In the genomic region with DNA sequence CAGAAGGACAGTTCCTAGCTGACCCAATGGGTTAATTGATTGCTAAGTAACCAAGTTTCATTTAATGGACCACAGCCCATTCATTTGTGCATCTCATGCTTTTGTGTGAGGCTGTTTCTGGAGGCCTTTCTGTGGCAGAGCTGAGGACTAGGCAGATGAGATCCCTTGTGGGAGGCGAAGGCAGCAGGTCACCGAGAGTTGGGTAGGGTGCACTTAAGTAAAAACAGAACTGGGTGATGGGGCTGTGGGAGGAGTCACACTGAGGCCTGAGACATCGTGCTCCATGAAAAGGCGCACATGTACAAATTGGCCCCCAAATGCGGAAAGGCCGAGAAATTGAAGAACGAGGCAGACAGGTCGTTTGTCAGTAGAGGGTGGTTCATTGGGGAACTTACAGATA, we compare ENCODE assay signal across 22 cellular contexts.
DNase-seq lines count a peak whose midpoint lies in the region; ATAC-seq and TF ChIP-seq lines count a peak whose summit lies in the region.
"Had no signal": no experiment of that assay in that cellular context is flagged by ENCODE, and none has a peak within 500 bp of the region (broad histone marks: within the 10 kb centered on the region; RNA-seq: fewer than 3 reads in every experiment).

No MANE protein-coding gene starts in this region.

- no peak overlapping the region for H4K91ac ChIP-seq in H9 (ENCODE audit: insufficient read length, low read depth, low read length)

- H3K79me2 ChIP-seq in H9 (ENCODE audit: insufficient read depth, low read length): no peaks in the 10 kb centered on the region
- H3K79me2 ChIP-seq: hepatocyte had no signal

- H3K14ac ChIP-seq in H9 (ENCODE audit: insufficient read depth, low read length): no peak overlapping the region

- H3K4ac ChIP-seq in H9 (ENCODE audit: low read depth, low read length): no peak overlapping the region

- no peak overlapping the region for H2AK5ac ChIP-seq in H9 (ENCODE audit: insufficient read length, low read length)

- H2BK15ac ChIP-seq in H9 (ENCODE audit: low read depth, low read length): no peak overlapping the region

- H4K5ac ChIP-seq in H9 (ENCODE audit: insufficient read length, low read depth, low read length): no peak overlapping the region

- H3K27ac ChIP-seq in CD4-positive, CD25-positive, alpha-beta regulatory T cell (ENCODE audit: insufficient read depth, low read length, poor library complexity, severe bottlenecking): no peak overlapping the region
- no peak overlapping the region for H3K27ac ChIP-seq in H9 (ENCODE audit: insufficient read length, low read depth, low read length)
- H3K27ac ChIP-seq: gastrocnemius medialis, hepatocyte, tibial artery, WERI-Rb-1 had no signal

- no peak overlapping the region for H2BK12ac ChIP-seq in H9 (ENCODE audit: insufficient read length, low read depth, low read length)

- peaks cover 9% of the 10 kb centered on the region for H3K4me1 ChIP-seq in CD4-positive, CD25-positive, alpha-beta regulatory T cell (ENCODE audit: control insufficient read depth, insufficient read depth, low read length, poor library complexity, severe bottlenecking)
- no peaks in the 10 kb centered on the region for H3K4me1 ChIP-seq in H9 (ENCODE audit: insufficient read depth, low read length)
- H3K4me1 ChIP-seq: BE2C, gastrocnemius medialis, tibial artery had no signal

- H2BK120ac ChIP-seq in H9 (ENCODE audit: low read depth, low read length, poor library complexity, severe bottlenecking): no peak overlapping the region

- H3K18ac ChIP-seq in H9 (ENCODE audit: insufficient read length, low read depth, low read length): no peak overlapping the region

- no CpG with 5 or more reads among the region's 8 CpGs for WGBS in H9 (ENCODE audit: extremely low coverage, insufficient read length, low lambda C conversion rate)

- no peak for TF ChIP-seq CTCF in H9 (conservative IDR thresholded peaks at IDR 0.05)

- H2BK20ac ChIP-seq in H9 (ENCODE audit: low read depth, low read length, poor library complexity, severe bottlenecking): no peak overlapping the region

- no peak overlapping the region for H3K4me3 Mint-ChIP-seq in activated CD4-positive, alpha-beta memory T cell treated with anti-CD3 and anti-CD28 coated beads, Interleukin-2, amount 10 ng/mL, durations not matched to agents 7 days and 5 days
- no peak overlapping the region for H3K4me3 Mint-ChIP-seq in activated CD4-positive, alpha-beta memory T cell treated with anti-CD3 and anti-CD28 coated beads for 36 hours
- no peak overlapping the region for H3K4me3 Mint-ChIP-seq in CD4-positive, CD25-positive, alpha-beta regulatory T cell
- H3K4me3 Mint-ChIP-seq in H9: no peak overlapping the region
- H3K4me3 Mint-ChIP-seq in memory B cell: no peak overlapping the region

- H2AFZ ChIP-seq in H9 (ENCODE audit: low read length): no peak overlapping the region
- H2AFZ ChIP-seq: hepatocyte had no signal

- H3K9ac ChIP-seq in H9 (ENCODE audit: extremely low read depth, insufficient read length, low read length): no peak overlapping the region
- H3K9ac ChIP-seq: SK-N-SH had no signal

- no peaks in the 10 kb centered on the region for H3K23me2 ChIP-seq in H9 (ENCODE audit: insufficient read length, low read depth, low read length, poor library complexity, severe bottlenecking)

- H3K4me1 Mint-ChIP-seq in activated CD4-positive, alpha-beta memory T cell treated with anti-CD3 and anti-CD28 coated beads, Interleukin-2, amount 10 ng/mL, durations not matched to agents 7 days and 5 days: peaks cover 8% of the 10 kb centered on the region
- peaks cover 11% of the 10 kb centered on the region for H3K4me1 Mint-ChIP-seq in activated CD4-positive, alpha-beta memory T cell treated with anti-CD3 and anti-CD28 coated beads for 36 hours (ENCODE audit: low read depth)
- H3K4me1 Mint-ChIP-seq in CD4-positive, CD25-positive, alpha-beta regulatory T cell: peaks cover 5 to 57% (median 39%) of the 10 kb centered on the region in 4 donors
- H3K4me1 Mint-ChIP-seq in H9 (peaks cover 6 to 9% of the 10 kb centered on the region in 2 experiments), memory B cell (peaks cover 1% of the 10 kb centered on the region)

- H3K36me3 ChIP-seq in CD4-positive, CD25-positive, alpha-beta regulatory T cell (ENCODE audit: control insufficient read depth, insufficient read depth, low read length): peaks cover 74% of the 10 kb centered on the region

- POLR2A ChIA-PET in activated CD4-positive, alpha-beta memory T cell treated with anti-CD3 and anti-CD28 coated beads, Interleukin-2, amount 10 ng/mL, durations not matched to agents 7 days and 5 days (lab: Charles Lee): no interaction called here
- POLR2A ChIA-PET in activated CD4-positive, alpha-beta memory T cell treated with anti-CD3 and anti-CD28 coated beads for 36 hours (lab: Charles Lee): no interaction called here

- no peak overlapping the region for H2BK5ac ChIP-seq in H9 (ENCODE audit: insufficient read length, low read length)

- H3K79me1 ChIP-seq in H9 (ENCODE audit: insufficient read depth, low read depth, low read length, poor library complexity, severe bottlenecking): no peaks in the 10 kb centered on the region

- no peak overlapping the region for H3T11ph ChIP-seq in H9 (ENCODE audit: low read length)

- H3K9me3 ChIP-seq in CD4-positive, CD25-positive, alpha-beta regulatory T cell (ENCODE audit: control insufficient read depth in 2 of 2, low read length in 2 of 2): no peaks in the 10 kb centered on the region
- H3K9me3 ChIP-seq in H9 (ENCODE audit: control insufficient read depth, low read depth, low read length): no peaks in the 10 kb centered on the region
- H3K9me3 ChIP-seq: BE2C, gastrocnemius medialis, SK-N-SH, tibial artery had no signal

- no peak for ATAC-seq in CD4-positive, CD25-positive, alpha-beta regulatory T cell (ENCODE audit: low read depth in 2 of 2)
- no peak for ATAC-seq in memory B cell (ENCODE audit: low read depth)
- ATAC-seq: gastrocnemius medialis, HepG2, left lobe of liver had no signal

- no peaks in the 10 kb centered on the region for H3K27me3 Mint-ChIP-seq in activated CD4-positive, alpha-beta memory T cell treated with anti-CD3 and anti-CD28 coated beads, Interleukin-2, amount 10 ng/mL, durations not matched to agents 7 days and 5 days
- no peaks in the 10 kb centered on the region for H3K27me3 Mint-ChIP-seq in activated CD4-positive, alpha-beta memory T cell treated with anti-CD3 and anti-CD28 coated beads for 36 hours
- H3K27me3 Mint-ChIP-seq in CD4-positive, CD25-positive, alpha-beta regulatory T cell: no peaks in the 10 kb centered on the region
- H3K27me3 Mint-ChIP-seq in H9 (ENCODE audit: low read depth) (no peaks in the 10 kb centered on the region), memory B cell (no peaks in the 10 kb centered on the region)

- H3K23ac ChIP-seq in H9 (ENCODE audit: insufficient read length, low read depth, low read length): no peak overlapping the region

- no peak overlapping the region for H3K4me3 ChIP-seq in CD4-positive, CD25-positive, alpha-beta regulatory T cell (ENCODE audit: low read depth, low read length)
- H3K4me3 ChIP-seq: gastrocnemius medialis, hepatocyte, tibial artery had no signal

- intact Hi-C loops in activated CD4-positive, alpha-beta memory T cell treated with anti-CD3 and anti-CD28 coated beads for 36 hours (cut with micrococcal nuclease): no loop called here

- CTCF ChIA-PET in activated CD4-positive, alpha-beta memory T cell treated with anti-CD3 and anti-CD28 coated beads, Interleukin-2, amount 10 ng/mL, durations not matched to agents 7 days and 5 days (lab: Charles Lee): interaction anchor here (1.0 kb wide), 1 partner anchor 12 kb away, joined by 3 read pairs; no protein-coding TSS in a partner anchor
- CTCF ChIA-PET in activated CD4-positive, alpha-beta memory T cell treated with anti-CD3 and anti-CD28 coated beads for 36 hours (lab: Charles Lee): no interaction called here

- no peaks in the 10 kb centered on the region for H4K20me1 ChIP-seq in H9 (ENCODE audit: control insufficient read depth, insufficient read depth, insufficient read length)

- no peak overlapping the region for H3K56ac ChIP-seq in H9 (ENCODE audit: insufficient read length, low read depth, low read length)

- H4K8ac ChIP-seq in H9 (replicated peaks; ENCODE audit: insufficient read length, low read depth, low read length): no peak overlapping the region

- no peaks in the 10 kb centered on the region for H3K9me3 Mint-ChIP-seq in activated CD4-positive, alpha-beta memory T cell treated with anti-CD3 and anti-CD28 coated beads, Interleukin-2, amount 10 ng/mL, durations not matched to agents 7 days and 5 days
- H3K9me3 Mint-ChIP-seq in activated CD4-positive, alpha-beta memory T cell treated with anti-CD3 and anti-CD28 coated beads for 36 hours: no peaks in the 10 kb centered on the region
- peaks cover 0 to 4% (median 0%) of the 10 kb centered on the region in 7 donors for H3K9me3 Mint-ChIP-seq in CD4-positive, CD25-positive, alpha-beta regulatory T cell
- H3K9me3 Mint-ChIP-seq in H9 (no peaks in the 10 kb centered on the region; a peak in 1 of 5 replicates), memory B cell (peaks cover 5% of the 10 kb centered on the region)

- H3K36me3 Mint-ChIP-seq in activated CD4-positive, alpha-beta memory T cell treated with anti-CD3 and anti-CD28 coated beads, Interleukin-2, amount 10 ng/mL, durations not matched to agents 7 days and 5 days (ENCODE audit: low read depth): peaks cover 41% of the 10 kb centered on the region
- peaks cover 28% of the 10 kb centered on the region for H3K36me3 Mint-ChIP-seq in activated CD4-positive, alpha-beta memory T cell treated with anti-CD3 and anti-CD28 coated beads for 36 hours
- H3K36me3 Mint-ChIP-seq in CD4-positive, CD25-positive, alpha-beta regulatory T cell: peaks cover 68% of the 10 kb centered on the region
- H3K36me3 Mint-ChIP-seq in H9 (ENCODE audit: insufficient read depth in 1 of 3, low read depth in 3 of 3): peaks cover 20 to 71% (median 69%) of the 10 kb centered on the region in 3 experiments; a peak in 6 of 7 replicates
- H3K36me3 Mint-ChIP-seq in memory B cell: peaks cover 49% of the 10 kb centered on the region

- no peak for DNase-seq in activated CD4-positive, alpha-beta memory T cell treated with anti-CD3 and anti-CD28 coated beads, Interleukin-2, amount 10 ng/mL, durations not matched to agents 7 days and 5 days
- DNase-seq in activated CD4-positive, alpha-beta memory T cell treated with anti-CD3 and anti-CD28 coated beads for 36 hours: no peak
- DNase-seq in CD4-positive, CD25-positive, alpha-beta regulatory T cell: no peak
- DNase-seq in H9: no peak
- no peak for DNase-seq in memory B cell (ENCODE audit: low spot score in 2 of 2)
- no peak for DNase-seq in OCI-M2 (lab: John Stamatoyannopoulos, UW; ENCODE audit: unreplicated experiment)
- DNase-seq in NCI-H1694 (lab: John Stamatoyannopoulos, UW): no peak
- DNase-seq in NOMO-1 treated with DMSO at 0.1 percent for 48 hours (lab: John Stamatoyannopoulos, UW; ENCODE audit: unreplicated experiment): no peak
- DNase-seq: BE2C, DMS79, gastrocnemius medialis, GDM1, Karpas-422, mesendoderm, NCI-H1436 treated with DMSO at 0.1 percent for 48 hours, NCI-H446 treated with DMSO at 0.1 percent for 48 hours, tibial artery, WERI-Rb-1 had no signal

- no peaks in the 10 kb centered on the region for H3K27me3 ChIP-seq in CD4-positive, CD25-positive, alpha-beta regulatory T cell (ENCODE audit: control insufficient read depth, insufficient read depth, low read length)
- no peaks in the 10 kb centered on the region for H3K27me3 ChIP-seq in H9 (ENCODE audit: insufficient read depth, low read length)
- H3K27me3 ChIP-seq: BE2C, gastrocnemius medialis, hepatocyte, tibial artery had no signal

- H3K27ac Mint-ChIP-seq in activated CD4-positive, alpha-beta memory T cell treated with anti-CD3 and anti-CD28 coated beads, Interleukin-2, amount 10 ng/mL, durations not matched to agents 7 days and 5 days: peak overlapping the region; percentile 11
- no peak overlapping the region for H3K27ac Mint-ChIP-seq in activated CD4-positive, alpha-beta memory T cell treated with anti-CD3 and anti-CD28 coated beads for 36 hours
- peak overlapping the region; percentile 72 to 95 (median 90) for H3K27ac Mint-ChIP-seq in CD4-positive, CD25-positive, alpha-beta regulatory T cell
- H3K27ac Mint-ChIP-seq in H9 (peak overlapping the region; percentile 4 to 88 (median 73); a peak in 4 of 7 replicates), memory B cell (peak overlapping the region; percentile 18)

- no peak overlapping the region for H3K4me2 ChIP-seq in H9 (ENCODE audit: insufficient read depth, insufficient read length, low read length)
- H3K4me2 ChIP-seq: hepatocyte, SK-N-SH had no signal
